16 cellular contexts compared by ENCODE assay signal in genomic region chr2:28658369-28658768, GRCh38.
DNase-seq lines count a peak whose midpoint lies in the region; ATAC-seq and TF ChIP-seq lines count a peak whose summit lies in the region.
"Had no signal": no experiment of that assay in that cellular context is flagged by ENCODE, and none has a peak within 500 bp of the region (broad histone marks: within the 10 kb centered on the region; RNA-seq: fewer than 3 reads in every experiment).

No MANE protein-coding gene starts in this region.

- H2AFZ ChIP-seq in GM23248 (peak overlapping the region; percentile 62), fibroblast of lung (ENCODE audit: low read length) (peak overlapping the region; percentile 78)

- TF ChIP-seq CTCF in fibroblast of lung (conservative IDR thresholded peaks at IDR 0.05 in 1 of 2, IDR thresholded peaks at IDR 0.05 in 1 of 2; ENCODE audit: low read depth in 1 of 2, low read length in 2 of 2) (no peak), psoas muscle (IDR thresholded peaks at IDR 0.05) (no peak)
- TF ChIP-seq CTCF in CD8-positive, alpha-beta T cell (IDR thresholded peaks at IDR 0.05): no peak

- CTCF ChIA-PET in CD8-positive, alpha-beta T cell (lab: Charles Lee): no interaction called here

- in situ Hi-C loops in GM23248 (cut with MboI) (no loop called here), HAP-1 (cut with MboI; ENCODE audit: low sequenced_read_pairs) (no loop called here)

- H4K20me1 ChIP-seq in GM23248 (ENCODE audit: insufficient read depth) (no peaks in the 10 kb centered on the region), fibroblast of lung (ENCODE audit: control insufficient read depth, extremely low read depth, insufficient read depth, low read length) (no peaks in the 10 kb centered on the region)

- no peak overlapping the region for H3K9ac ChIP-seq in GM23248
- no peak overlapping the region for H3K9ac ChIP-seq in fibroblast of lung (ENCODE audit: insufficient read depth, low read length)

- no peak overlapping the region for H3K4me3 Mint-ChIP-seq in CD8-positive, alpha-beta T cell
- no peak overlapping the region for H3K4me3 Mint-ChIP-seq in T-helper 2 cell treated with Interferon-gamma antibody and Interleukin-4, amounts not matched to agents 5 μg/mL and 100 μg/mL, for 36 hours
- H3K4me3 Mint-ChIP-seq: activated CD4-positive, alpha-beta memory T cell treated with anti-CD3 and anti-CD28 coated beads, Interleukin-2, amount 10 ng/mL, durations not matched to agents 7 days and 5 days; natural killer cell had no signal

- 0 to 14% methylated on average over 1 of the region's 1 CpG for whole genome bisulfite sequencing in GM23248 (ENCODE audit: low coverage in 1 of 2, low lambda C conversion rate in 2 of 2, missing lambda C conversion rate in 2 of 2), 2 experiments
- 19 to 23% (median 21%) methylated on average over 1 of the region's 1 CpG for WGBS in psoas muscle, 3 donors

- peaks cover 20% of the 10 kb centered on the region for H3F3A ChIP-seq in GM23248 (ENCODE audit: insufficient read depth)

- no peaks in the 10 kb centered on the region for H3K27me3 Mint-ChIP-seq in CD8-positive, alpha-beta T cell (ENCODE audit: low read depth)
- H3K27me3 Mint-ChIP-seq in T-helper 2 cell treated with Interferon-gamma antibody and Interleukin-4, amounts not matched to agents 5 μg/mL and 100 μg/mL, for 36 hours (ENCODE audit: low read depth): no peaks in the 10 kb centered on the region
- H3K27me3 Mint-ChIP-seq: activated CD4-positive, alpha-beta memory T cell treated with anti-CD3 and anti-CD28 coated beads, Interleukin-2, amount 10 ng/mL, durations not matched to agents 7 days and 5 days had no signal

- DNase-seq in GM23248 (peak; percentile 68), RPMI7951 (ENCODE audit: low read depth) (peak; percentile 64), fibroblast of lung (ENCODE audit: low read depth in 2 of 2) (peak; percentile 82 to 87), psoas muscle (no peak), NCI-H1694 treated with DMSO at 0.1 percent for 48 hours (lab: John Stamatoyannopoulos, UW) (no peak), HAP-1 (ENCODE audit: low spot score in 2 of 2) (no peak)
- DNase-seq in CD8-positive, alpha-beta T cell: no peak
- DNase-seq in T-helper 2 cell treated with Interferon-gamma antibody and Interleukin-4, amounts not matched to agents 5 μg/mL and 100 μg/mL, for 36 hours (ENCODE audit: low spot score): no peak
- DNase-seq: activated CD4-positive, alpha-beta memory T cell treated with anti-CD3 and anti-CD28 coated beads, Interleukin-2, amount 10 ng/mL, durations not matched to agents 7 days and 5 days; amygdala; DMS153; heart left ventricle; natural killer cell; NCI-H1930 had no signal

- intact Hi-C loops in psoas muscle (cut with DNase I): no loop called here
- intact Hi-C loops in CD8-positive, alpha-beta T cell (cut with DNase I, micrococcal nuclease): no loop called here

- no peak overlapping the region for H3K27ac Mint-ChIP-seq in CD8-positive, alpha-beta T cell
- no peak overlapping the region for H3K27ac Mint-ChIP-seq in T-helper 2 cell treated with Interferon-gamma antibody and Interleukin-4, amounts not matched to agents 5 μg/mL and 100 μg/mL, for 36 hours
- H3K27ac Mint-ChIP-seq: activated CD4-positive, alpha-beta memory T cell treated with anti-CD3 and anti-CD28 coated beads, Interleukin-2, amount 10 ng/mL, durations not matched to agents 7 days and 5 days; natural killer cell had no signal

- POLR2A ChIA-PET in CD8-positive, alpha-beta T cell (lab: Charles Lee): no interaction called here

- H3K9me3 ChIP-seq in GM23248 (ENCODE audit: low read depth): no peaks in the 10 kb centered on the region
- no peaks in the 10 kb centered on the region for H3K9me3 ChIP-seq in fibroblast of lung (ENCODE audit: control insufficient read depth, insufficient read depth, low read depth, low read length)
- no peaks in the 10 kb centered on the region for H3K9me3 ChIP-seq in psoas muscle
- no peaks in the 10 kb centered on the region for H3K9me3 ChIP-seq in CD8-positive, alpha-beta T cell (ENCODE audit: low read length)
- no peaks in the 10 kb centered on the region for H3K9me3 ChIP-seq in HAP-1
- H3K9me3 ChIP-seq: SJSA1, tibial nerve had no signal

- no peaks in the 10 kb centered on the region for H3K36me3 ChIP-seq in GM23248 (ENCODE audit: low read depth)
- no peaks in the 10 kb centered on the region for H3K36me3 ChIP-seq in fibroblast of lung (ENCODE audit: control insufficient read depth, insufficient read depth, low read length)
- H3K36me3 ChIP-seq in psoas muscle (ENCODE audit: insufficient read depth in 1 of 2, low read depth in 1 of 2): no peaks in the 10 kb centered on the region
- H3K36me3 ChIP-seq in CD8-positive, alpha-beta T cell (ENCODE audit: insufficient read depth, low read length): no peaks in the 10 kb centered on the region
- H3K36me3 ChIP-seq in HAP-1 (replicated peaks): no peaks in the 10 kb centered on the region
- H3K36me3 ChIP-seq: heart left ventricle, SJSA1, tibial nerve had no signal

- no peaks in the 10 kb centered on the region for H3K36me3 Mint-ChIP-seq in CD8-positive, alpha-beta T cell
- H3K36me3 Mint-ChIP-seq in T-helper 2 cell treated with Interferon-gamma antibody and Interleukin-4, amounts not matched to agents 5 μg/mL and 100 μg/mL, for 36 hours (ENCODE audit: low read depth): no peaks in the 10 kb centered on the region
- H3K36me3 Mint-ChIP-seq: natural killer cell had no signal

- H3K79me2 ChIP-seq in GM23248 (ENCODE audit: insufficient read depth) (no peaks in the 10 kb centered on the region), fibroblast of lung (ENCODE audit: control insufficient read depth, insufficient read depth, low read length) (no peaks in the 10 kb centered on the region)

- H3K4me1 ChIP-seq in GM23248 (ENCODE audit: insufficient read depth) (peaks cover 20% of the 10 kb centered on the region), fibroblast of lung (ENCODE audit: control insufficient read depth, extremely low read depth, insufficient read depth, low read length) (peaks cover 22% of the 10 kb centered on the region), psoas muscle (peaks cover 48% of the 10 kb centered on the region), HAP-1 (no peaks in the 10 kb centered on the region)
- peaks cover 11% of the 10 kb centered on the region for H3K4me1 ChIP-seq in CD8-positive, alpha-beta T cell (ENCODE audit: insufficient read depth, low read length)

- no peaks in the 10 kb centered on the region for H3K27me3 ChIP-seq in GM23248 (replicated peaks; ENCODE audit: insufficient read depth)
- H3K27me3 ChIP-seq in fibroblast of lung (ENCODE audit: control insufficient read depth, insufficient read depth, low read length): no peaks in the 10 kb centered on the region
- H3K27me3 ChIP-seq in psoas muscle (ENCODE audit: insufficient read depth in 3 of 3, low read length in 2 of 3): no peaks in the 10 kb centered on the region
- H3K27me3 ChIP-seq in CD8-positive, alpha-beta T cell (ENCODE audit: insufficient read depth, low read length): no peaks in the 10 kb centered on the region
- H3K27me3 ChIP-seq in HAP-1 (ENCODE audit: low read depth): no peaks in the 10 kb centered on the region
- H3K27me3 ChIP-seq: heart left ventricle, SJSA1, tibial nerve had no signal

- ATAC-seq in psoas muscle: peak in 3 of 4 donors; percentile 23 to 61 (median 39)
- no peak for ATAC-seq in CD8-positive, alpha-beta T cell
- ATAC-seq: natural killer cell had no signal

- peaks cover 2% of the 10 kb centered on the region for H3K9me3 Mint-ChIP-seq in CD8-positive, alpha-beta T cell
- no peaks in the 10 kb centered on the region for H3K9me3 Mint-ChIP-seq in T-helper 2 cell treated with Interferon-gamma antibody and Interleukin-4, amounts not matched to agents 5 μg/mL and 100 μg/mL, for 36 hours
- H3K9me3 Mint-ChIP-seq: activated CD4-positive, alpha-beta memory T cell treated with anti-CD3 and anti-CD28 coated beads, Interleukin-2, amount 10 ng/mL, durations not matched to agents 7 days and 5 days; natural killer cell had no signal

- H3K4me2 ChIP-seq in GM23248 (ENCODE audit: unreplicated experiment) (peak overlapping the region; percentile 46), fibroblast of lung (ENCODE audit: extremely low read depth, insufficient read depth, low read length) (no peak overlapping the region)

- H3K27ac ChIP-seq in GM23248 (peak overlapping the region; percentile 14; the same call in 1 of the 2 replicates), fibroblast of lung (ENCODE audit: insufficient read depth, low read length) (no peak overlapping the region), psoas muscle (peak overlapping the region; percentile 23)
- no peak overlapping the region for H3K27ac ChIP-seq in CD8-positive, alpha-beta T cell (ENCODE audit: low read depth, low read length)
- H3K27ac ChIP-seq: SJSA1 had no signal

- peak overlapping the region; percentile 25 for H3K4me3 ChIP-seq in GM23248
- no peak overlapping the region for H3K4me3 ChIP-seq in fibroblast of lung (replicated peaks in 1 of 4; ENCODE audit: control extremely low read depth in 1 of 4, insufficient read depth in 1 of 4, low read depth in 3 of 4, low read length in 4 of 4)
- H3K4me3 ChIP-seq in psoas muscle: no peak overlapping the region
- no peak overlapping the region for H3K4me3 ChIP-seq in CD8-positive, alpha-beta T cell (ENCODE audit: low read depth, low read length)
- H3K4me3 ChIP-seq in HAP-1: no peak overlapping the region
- H3K4me3 ChIP-seq: heart left ventricle, SJSA1, tibial nerve had no signal

- H3K4me1 Mint-ChIP-seq in CD8-positive, alpha-beta T cell (ENCODE audit: low read depth): peaks cover 19% of the 10 kb centered on the region
- peaks cover 15% of the 10 kb centered on the region for H3K4me1 Mint-ChIP-seq in T-helper 2 cell treated with Interferon-gamma antibody and Interleukin-4, amounts not matched to agents 5 μg/mL and 100 μg/mL, for 36 hours (ENCODE audit: low read depth)

- H3K9me2 ChIP-seq in GM23248 (ENCODE audit: insufficient read depth): no peaks in the 10 kb centered on the region

Comparison
In these comparisons a context has a peak if more than half of its experiments do, and no peak if none do; other contexts are left out.
1. DNase-seq: peak in GM23248 (single experiment), RPMI7951 (single experiment) and fibroblast of lung (2 of 2); none in psoas muscle (0 of 2), NCI-H1694 treated with DMSO at 0.1 percent for 48 hours (single experiment), CD8-positive, alpha-beta T cell (0 of 7), T-helper 2 cell treated with Interferon-gamma antibody and Interleukin-4, amounts not matched to agents 5 μg/mL and 100 μg/mL, for 36 hours (single experiment) and HAP-1 (0 of 2).
2. H3K27ac ChIP-seq: peak in GM23248 (single experiment) and psoas muscle (single experiment); none in fibroblast of lung (single experiment) and CD8-positive, alpha-beta T cell (single experiment).